In genomic region chr1:23554481-23555224, GRCh38 we compare ENCODE assay signal across 8 cellular contexts. TPM values are rescaled to one million over a fixed set of nuclear protein-coding genes. Genes with fewer than 3 reads are reported as not detected.
DNase-seq lines count a peak whose midpoint lies in the region; ATAC-seq, FAIRE-seq and TF ChIP-seq lines count a peak whose summit lies in the region.

No MANE protein-coding gene starts in this region.

- peak; percentile 80 for FAIRE-seq in endothelial cell of umbilical vein (lab: Jason Lieb, UNC)

- dilution Hi-C loops in endothelial cell of umbilical vein (cut with MboI; ENCODE audit: extremely low pct_ligation_motif_present, low sequenced_read_pairs) = no loop called here

- peak; percentile 44 for ATAC-seq in GM19455 (IDR thresholded peaks at IDR 0.05; ENCODE audit: unreplicated experiment)

- CTCF ChIA-PET in endothelial cell of umbilical vein (lab: Charles Lee) = interaction anchor here (0.6 to 24.8 kb wide), 14 partner anchors 10 to 467 kb away, joined by 3 to 1069 read pairs (median 3); partner anchors contain the start of gene E2F2

- POLR2A ChIA-PET in endothelial cell of umbilical vein (lab: Charles Lee) = interaction anchor here (0.6 to 1.7 kb wide), 4 partner anchors 23 to 80 kb away, joined by 3 to 7 read pairs (median 4); no protein-coding TSS in a partner anchor

- H3K79me2 ChIP-seq in endothelial cell of umbilical vein (ENCODE audit: control insufficient read depth, insufficient read depth, low read length) = peaks cover 22% of the 10 kb centered on the region

- peak overlapping the region; percentile 99 for H3K9ac ChIP-seq in endothelial cell of umbilical vein (replicated peaks; ENCODE audit: extremely low read depth, insufficient read depth, low read length)

- H3K9me3 ChIP-seq in endothelial cell of umbilical vein (replicated peaks; ENCODE audit: control insufficient read depth, insufficient read depth, low read length) = no peaks in the 10 kb centered on the region

- H2AFZ ChIP-seq in endothelial cell of umbilical vein (ENCODE audit: low read depth, low read length) = no peak overlapping the region

- TF ChIP-seq POLR2A in endothelial cell of umbilical vein (IDR thresholded peaks at IDR 0.05; ENCODE audit: low read depth, low read length) = peak; percentile 93

- H3K4me1 ChIP-seq in endothelial cell of umbilical vein (ENCODE audit: control insufficient read depth, extremely low read depth, insufficient read depth, low read length) = peaks cover 39% of the 10 kb centered on the region

- H3K4me2 ChIP-seq in endothelial cell of umbilical vein (ENCODE audit: insufficient read depth, low read length) = peak overlapping the region; percentile 79

- peaks cover 2 to 3% of the 10 kb centered on the region in 2 experiments for H3K36me3 ChIP-seq in endothelial cell of umbilical vein (ENCODE audit: control insufficient read depth in 2 of 2, extremely low read depth in 1 of 2, insufficient read depth in 2 of 2, low read length in 2 of 2)

- BruUV-seq in endothelial cell of umbilical vein (replicated peaks; lab: Mats Ljungman, UMichigan) = no TSS peak

- peak overlapping the region in 2 of 3 experiments; percentile 32 to 55 for H3K4me3 ChIP-seq in endothelial cell of umbilical vein (replicated peaks in 1 of 3; ENCODE audit: insufficient read depth in 1 of 3, low read depth in 1 of 3, low read length in 3 of 3)

- no peaks in the 10 kb centered on the region for H4K20me1 ChIP-seq in endothelial cell of umbilical vein (replicated peaks; ENCODE audit: control insufficient read depth, extremely low read depth, insufficient read depth, low read length)

- no peaks in the 10 kb centered on the region for H3K9me1 ChIP-seq in endothelial cell of umbilical vein (replicated peaks; ENCODE audit: control insufficient read depth, extremely low read depth, insufficient read depth, low read length)

- no peaks in the 10 kb centered on the region for H3K27me3 ChIP-seq in endothelial cell of umbilical vein (ENCODE audit: control insufficient read depth in 2 of 2, insufficient read depth in 2 of 2, low read length in 2 of 2)

- DNase-seq in COLO668 (lab: John Stamatoyannopoulos, UW; ENCODE audit: unreplicated experiment) (peak; percentile 99), HT-29 (ENCODE audit: low spot score) (peak; percentile 85), NK-92 (lab: John Stamatoyannopoulos, UW; ENCODE audit: unreplicated experiment) (peak; percentile 26), endothelial cell of umbilical vein (ENCODE audit: low read depth, low spot score) (peak; percentile 94), mucosa of gallbladder (ENCODE audit: low spot score) (peak; percentile 82)
- DNase-seq in activated CD8-positive, alpha-beta memory T cell treated with anti-CD3 and anti-CD28 coated beads, Interleukin-2, amount 50 U/mL, for 48 hours = peak; percentile 89
- DNase-seq in stimulated activated CD8-positive, alpha-beta memory T cell treated with anti-CD3 and anti-CD28 coated beads, Interleukin-4, amount 100 ng/mL, for 24 hours (ENCODE audit: low read depth) = peak; percentile 71

- TF ChIP-seq CTCF in endothelial cell of umbilical vein (IDR thresholded peaks at IDR 0.05; ENCODE audit: extremely low read depth in 1 of 2, insufficient read depth in 1 of 2, low read depth in 1 of 2, low read length in 2 of 2) = peak in 1 of 2 donors; percentile 42

- intact Hi-C loops in endothelial cell of umbilical vein (cut with micrococcal nuclease) = loop anchor here (1.0 to 5.0 kb wide), 5 partner anchors 8 to 248 kb away; partner anchors contain the start of genes ELOA and GALE

- H3K27ac ChIP-seq in endothelial cell of umbilical vein (ENCODE audit: insufficient read depth, low read depth, low read length) = peak overlapping the region; percentile 99

TF ChIP-seq in endothelial cell of umbilical vein, 7 proteins besides CTCF, POLR2A, EP300 and RAD21:
- peak; percentile 56 for TF ChIP-seq MAX (IDR thresholded peaks at IDR 0.05; ENCODE audit: insufficient read depth, insufficient read length)
- peak; percentile 95 for TF ChIP-seq POLR2AphosphoS5 (IDR thresholded peaks at IDR 0.05; ENCODE audit: insufficient read depth, low read depth, low read length)
- TF ChIP-seq FOS (IDR thresholded peaks at IDR 0.05; ENCODE audit: borderline replicate concordance, insufficient read depth, low read length) = peak; percentile 14
- TF ChIP-seq MYC (IDR thresholded peaks at IDR 0.05; ENCODE audit: low read depth, low read length) = peak; percentile 55
- TF ChIP-seq GATA2 (IDR thresholded peaks at IDR 0.05; ENCODE audit: insufficient read depth, insufficient read length, low read depth, low read length) = no peak

RNA-seq across cellular contexts. Expression of gene ID3, which starts 4.6 kb away (rescaled TPM):
- total RNA-seq in HT-29 (2014; rRNA removed; shearing (Covaris generic)) = 1.3 and 3.4 TPM in 2 replicates
- total RNA-seq in endothelial cell of umbilical vein (277 and 310 TPM in 2 replicates), mucosa of gallbladder (48.9 TPM)
- polyA plus RNA-seq in endothelial cell of umbilical vein = 783 and 971 TPM in 2 replicates
- polyA plus RNA-seq in endothelial cell of umbilical vein (2011; cell fraction: cytosol; rRNA removed) = 696 and 743 TPM in 2 replicates
- 934 and 1,004 TPM in 2 replicates for polyA plus RNA-seq in endothelial cell of umbilical vein (2011; cell fraction: nucleus; rRNA removed)
- 264 and 295 TPM in 2 replicates for polyA plus RNA-seq in endothelial cell of umbilical vein (2012)
- 160 and 202 TPM in 2 replicates for polyA minus RNA-seq in endothelial cell of umbilical vein
- 421 TPM for polyA minus RNA-seq in endothelial cell of umbilical vein (2011; cell fraction: cytosol; rRNA and poly(A)+ RNA removed)
- polyA minus RNA-seq in endothelial cell of umbilical vein (2011; cell fraction: nucleus; rRNA and poly(A)+ RNA removed) = 377 and 561 TPM in 2 replicates

RNA-seq across cellular contexts. Expression of gene E2F2, which starts 23.6 kb away (rescaled TPM):
- 4.7 TPM in 2 replicates for total RNA-seq in HT-29 (2014; rRNA removed; shearing (Covaris generic))
- total RNA-seq in endothelial cell of umbilical vein = 5.0 and 5.6 TPM in 2 replicates
- 0.83 and 1.1 TPM in 2 replicates for polyA plus RNA-seq in endothelial cell of umbilical vein
- 0.95 and 1.2 TPM in 2 replicates for polyA plus RNA-seq in endothelial cell of umbilical vein (2011; cell fraction: cytosol; rRNA removed)
- polyA plus RNA-seq in endothelial cell of umbilical vein (2011; cell fraction: nucleus; rRNA removed) = 1.9 and 2.0 TPM in 2 replicates
- polyA plus RNA-seq in endothelial cell of umbilical vein (2012) = 1.1 and 1.6 TPM in 2 replicates
- polyA minus RNA-seq in endothelial cell of umbilical vein = 1.5 and 1.9 TPM in 2 replicates
- 11.7 TPM for polyA minus RNA-seq in endothelial cell of umbilical vein (2011; cell fraction: cytosol; rRNA and poly(A)+ RNA removed)
- 1.6 and 2.9 TPM in 2 replicates for polyA minus RNA-seq in endothelial cell of umbilical vein (2011; cell fraction: nucleus; rRNA and poly(A)+ RNA removed)
- 0.46 TPM for total RNA-seq in mucosa of gallbladder

Comparison
In these comparisons a context has a peak if more than half of its experiments do, and no peak if none do; other contexts are left out.
1. Peak in every context shown above with its lines: DNase-seq, ATAC-seq, H3K4me3 ChIP-seq and H3K27ac ChIP-seq.
2. DNase-seq: peak in every context shown above with its lines; median percentile 99 in COLO668; 94 in endothelial cell of umbilical vein; 89 in activated CD8-positive, alpha-beta memory T cell treated with anti-CD3 and anti-CD28 coated beads, Interleukin-2, amount 50 U/mL, for 48 hours; 85 in HT-29; 82 in mucosa of gallbladder; 71 in stimulated activated CD8-positive, alpha-beta memory T cell treated with anti-CD3 and anti-CD28 coated beads, Interleukin-4, amount 100 ng/mL, for 24 hours; 26 in NK-92.
3. RNA of gene ID3, which starts 4.6 kb away (total RNA-seq): 277 to 310 TPM in endothelial cell of umbilical vein and 48.9 TPM in mucosa of gallbladder (single experiment); 1.3 to 3.4 TPM in HT-29; every median in the first group is over 10 times any median in the second.